In genomic region chr4:83510442-83510841, GRCh38 we compare ENCODE assay signal across 21 cellular contexts.
"Had no signal": no experiment of that assay in that cellular context is flagged by ENCODE, and none has a peak within 500 bp of the region (broad histone marks: within the 10 kb centered on the region; RNA-seq: fewer than 3 reads in every experiment).

No MANE protein-coding gene starts in this region.

- H3K27me3 ChIP-seq: heart left ventricle, neutrophil, right lobe of liver, spleen, tibial artery, upper lobe of left lung, uterus had no signal

- DNase-seq: effector memory CD8-positive, alpha-beta T cell; heart left ventricle; hippocampal formation; left colon; left ventricle myocardium superior; mesenchymal stem cell; midbrain; psoas muscle; retina; right lobe of liver; spleen; stimulated activated CD4-positive, alpha-beta T cell treated with anti-CD3 and anti-CD28 coated beads, Interleukin-15, amount 100 ng/mL, for 24 hours; stimulated activated CD4-positive, alpha-beta T cell treated with anti-CD3 and anti-CD28 coated beads, Interleukin-1b, Interleukin-23, amount 100 ng/mL, for 48 hours; stimulated activated CD4-positive, alpha-beta T cell treated with anti-CD3 and anti-CD28 coated beads, Interleukin-4, amount 100 ng/mL, for 24 hours; tibial artery; upper lobe of left lung; uterus had no signal

- H3K27ac ChIP-seq: heart left ventricle, neutrophil, psoas muscle, right lobe of liver, spleen, tibial artery, upper lobe of left lung, uterus had no signal

- H3K9me3 ChIP-seq: heart left ventricle, neutrophil, psoas muscle, right lobe of liver, spleen, tibial artery, upper lobe of left lung, uterus had no signal

- H3K4me3 ChIP-seq: heart left ventricle, lung, psoas muscle, right lobe of liver, spleen, tibial artery, upper lobe of left lung, uterus had no signal

- H3K4me1 ChIP-seq: heart left ventricle, psoas muscle, right lobe of liver, spleen, tibial artery, upper lobe of left lung, uterus had no signal

- H3K36me3 ChIP-seq: heart left ventricle, neutrophil, right lobe of liver, spleen, tibial artery, upper lobe of left lung, uterus had no signal

- ATAC-seq: effector memory CD8-positive, alpha-beta T cell; heart left ventricle; left colon; left ventricle myocardium superior; natural killer cell treated with Interleukin-12 subunit alpha and Interleukin-12 subunit beta and Interleukin-15 and Interleukin-18, amount 100 ng/mL, for 72 hours; psoas muscle; right lobe of liver; stimulated activated memory B cell treated with anti-CD40 and anti-IgM and Interleukin-4, amounts not matched to agents 10 μg/mL and 1 μg/mL and 100 μg/mL, for 72 hours had no signal
